In the genomic region with DNA sequence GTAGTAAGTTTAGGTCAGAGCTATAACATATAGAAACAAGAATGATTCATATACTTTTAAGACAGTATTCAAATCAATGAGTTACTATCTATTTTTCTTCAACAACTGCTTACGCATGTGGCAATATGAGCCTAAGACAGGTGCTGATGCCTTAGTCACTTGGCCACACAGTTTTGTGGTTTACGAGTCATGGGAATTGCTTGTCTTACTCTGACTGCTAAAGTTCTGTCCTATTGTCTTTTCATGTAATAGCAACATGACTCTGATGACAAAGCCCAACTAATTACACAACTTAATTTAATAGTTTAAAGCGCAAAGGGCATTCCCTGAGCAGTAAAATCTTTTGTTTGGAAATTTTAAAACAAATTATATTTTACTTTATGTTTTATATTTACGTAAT, we compare ENCODE assay signal across 10 cellular contexts.
A peak's percentile ranks its signal among the peaks of the same experiment; 100 is the strongest.
DNase-seq lines count a peak whose midpoint lies in the region; ATAC-seq and TF ChIP-seq lines count a peak whose summit lies in the region.
"Had no signal": no experiment of that assay in that cellular context is flagged by ENCODE, and none has a peak within 500 bp of the region (broad histone marks: within the 10 kb centered on the region; RNA-seq: fewer than 3 reads in every experiment).

No MANE protein-coding gene starts in this region.

- DNase-seq in activated CD4-positive, alpha-beta T cell treated with anti-CD3 and anti-CD28 coated beads for 48 hours = peak; percentile 59
- no peak for DNase-seq in activated CD4-positive, alpha-beta T cell treated with anti-CD3 and anti-CD28 coated beads for 1 hour
- DNase-seq in HL-60 (ENCODE audit: low read depth in 1 of 2, low spot score in 1 of 2) = peak; percentile 41 to 52
- peak; percentile 92 for DNase-seq in astrocyte of the spinal cord (ENCODE audit: low read depth, low spot score)
- DNase-seq in smooth muscle cell of the brain vasculature (ENCODE audit: low read depth, low spot score) = peak; percentile 23
- DNase-seq in iPS-NIHi7 (ENCODE audit: extremely low spot score) = no peak
- DNase-seq in NCI-H1694 (lab: John Stamatoyannopoulos, UW) = no peak
- DNase-seq: COR-L47, retina had no signal

- no peaks in the 10 kb centered on the region for H3K27me3 ChIP-seq in HL-60 (ENCODE audit: insufficient read depth, poor library complexity, severe bottlenecking)

- in situ Hi-C loops in astrocyte of the spinal cord (cut with HindIII; ENCODE audit: low sequenced_read_pairs) = no loop called here

- TF ChIP-seq CTCF in HL-60 (IDR thresholded peaks at IDR 0.05; ENCODE audit: insufficient read depth, low read length) (no peak), astrocyte of the spinal cord (IDR thresholded peaks at IDR 0.05; ENCODE audit: low read depth, low read length) (no peak)

- no peak overlapping the region for H3K27ac ChIP-seq in HL-60 (replicated peaks)

- no peak overlapping the region for H3K4me3 ChIP-seq in HL-60 (replicated peaks; ENCODE audit: insufficient read depth, low read length)
- no peak overlapping the region for H3K4me3 ChIP-seq in astrocyte of the spinal cord (ENCODE audit: low read depth, low read length)

- no peak for ATAC-seq in GM21390 (IDR thresholded peaks at IDR 0.05; ENCODE audit: unreplicated experiment)

Comparison
In these comparisons a context has a peak if more than half of its experiments do, and no peak if none do; other contexts are left out.
1. DNase-seq: peak in activated CD4-positive, alpha-beta T cell treated with anti-CD3 and anti-CD28 coated beads for 48 hours (single experiment), HL-60 (2 of 2), astrocyte of the spinal cord (single experiment) and smooth muscle cell of the brain vasculature (single experiment); none in activated CD4-positive, alpha-beta T cell treated with anti-CD3 and anti-CD28 coated beads for 1 hour (single experiment), iPS-NIHi7 (single experiment) and NCI-H1694 (single experiment).